Comparison of ENCODE assay signal across 27 cellular contexts in the genomic region with DNA sequence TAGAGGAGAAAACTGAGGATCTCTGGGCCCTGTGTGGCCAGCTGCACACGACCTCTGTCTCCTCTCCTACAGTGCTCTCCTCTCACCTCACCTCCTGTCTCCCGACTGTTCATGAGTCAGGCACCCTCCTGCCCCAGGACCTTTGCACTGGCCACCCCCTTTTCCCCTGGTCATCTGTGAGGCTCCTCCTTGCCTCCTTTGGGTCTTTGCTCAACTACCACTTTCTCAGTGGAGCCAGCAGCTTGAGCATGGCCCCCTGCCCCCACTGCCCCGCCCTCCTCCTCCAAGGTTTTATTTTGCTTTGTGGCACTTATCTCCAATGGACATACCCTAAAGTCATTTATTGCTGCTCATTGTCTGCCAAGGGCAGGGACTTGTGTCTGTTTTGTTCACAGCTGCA.
"Had no signal": no experiment of that assay in that cellular context is flagged by ENCODE, and none has a peak within 500 bp of the region (broad histone marks: within the 10 kb centered on the region; RNA-seq: fewer than 3 reads in every experiment).

No MANE protein-coding gene starts in this region.

- H3K36me3 Mint-ChIP-seq: memory B cell; mesothelial cell of epicardium; natural killer cell treated with Interleukin-12 subunit alpha and Interleukin-12 subunit beta and Interleukin-15 and Interleukin-18, amount 100 ng/mL, for 72 hours; neural progenitor cell had no signal

- H3K9ac ChIP-seq: neural progenitor cell had no signal

- H2AFZ ChIP-seq: neural progenitor cell had no signal

- H3K27me3 ChIP-seq: dorsolateral prefrontal cortex, esophagus muscularis mucosa, gastrocnemius medialis, heart right ventricle, neural progenitor cell, pancreas, stomach, uterus had no signal

- H3K27ac Mint-ChIP-seq: memory B cell; mesothelial cell of epicardium; natural killer cell treated with Interleukin-12 subunit alpha and Interleukin-12 subunit beta and Interleukin-15 and Interleukin-18, amount 100 ng/mL, for 72 hours; neural progenitor cell; progenitor cell of endocrine pancreas had no signal

- H3K27ac ChIP-seq: coronary artery, esophagus muscularis mucosa, gastrocnemius medialis, heart right ventricle, lower lobe of right lung, neural progenitor cell, pancreas, stomach, thoracic aorta, uterus had no signal

- H3K9me3 ChIP-seq: esophagus muscularis mucosa, gastrocnemius medialis, heart right ventricle, lower lobe of right lung, pancreas, stomach, thoracic aorta, uterus had no signal

- H3K9me3 Mint-ChIP-seq: memory B cell; mesothelial cell of epicardium; natural killer cell treated with Interleukin-12 subunit alpha and Interleukin-12 subunit beta and Interleukin-15 and Interleukin-18, amount 100 ng/mL, for 72 hours; neural progenitor cell had no signal

- H3K4me3 ChIP-seq: coronary artery, dorsolateral prefrontal cortex, esophagus muscularis mucosa, gastrocnemius medialis, heart right ventricle, lower lobe of right lung, neural progenitor cell, pancreas, stomach, thoracic aorta, uterus had no signal

- H3K27me3 Mint-ChIP-seq: memory B cell; natural killer cell treated with Interleukin-12 subunit alpha and Interleukin-12 subunit beta and Interleukin-15 and Interleukin-18, amount 100 ng/mL, for 72 hours had no signal

- H3K4me3 Mint-ChIP-seq: memory B cell; mesothelial cell of epicardium; natural killer cell treated with Interleukin-12 subunit alpha and Interleukin-12 subunit beta and Interleukin-15 and Interleukin-18, amount 100 ng/mL, for 72 hours; neural progenitor cell had no signal

- H3K4me1 ChIP-seq: pancreas had no signal

- DNase-seq: dorsolateral prefrontal cortex; effector memory CD4-positive, alpha-beta T cell; gastrocnemius medialis; heart right ventricle; hypothalamus; kidney glomerular epithelial cell; lower lobe of right lung; nucleus accumbens; pancreas; stimulated activated CD4-positive, alpha-beta T cell treated with anti-CD3 and anti-CD28 coated beads, Interleukin-15, amount 100 ng/mL, for 24 hours; stimulated activated CD4-positive, alpha-beta T cell treated with anti-CD3 and anti-CD28 coated beads, Interleukin-1b, Interleukin-23, amount 100 ng/mL, for 48 hours; stimulated activated CD4-positive, alpha-beta T cell treated with anti-CD3 and anti-CD28 coated beads, Interleukin-4, amount 100 ng/mL, for 24 hours; stimulated activated naive CD4-positive, alpha-beta T cell; stomach; substantia nigra; trophoblast cell; uterus had no signal

- H3K4me2 ChIP-seq: neural progenitor cell had no signal

- H3K36me3 ChIP-seq: esophagus muscularis mucosa, gastrocnemius medialis, lower lobe of right lung, neural progenitor cell, pancreas, stomach, thoracic aorta, uterus had no signal

- ATAC-seq: gastrocnemius medialis; heart right ventricle; left lobe of liver; lower lobe of right lung; natural killer cell treated with Interleukin-12 subunit alpha and Interleukin-12 subunit beta and Interleukin-15 and Interleukin-18, amount 100 ng/mL, for 72 hours; pancreas; right cardiac atrium had no signal

- H3K4me1 Mint-ChIP-seq: mesothelial cell of epicardium had no signal
